In the genomic region with DNA sequence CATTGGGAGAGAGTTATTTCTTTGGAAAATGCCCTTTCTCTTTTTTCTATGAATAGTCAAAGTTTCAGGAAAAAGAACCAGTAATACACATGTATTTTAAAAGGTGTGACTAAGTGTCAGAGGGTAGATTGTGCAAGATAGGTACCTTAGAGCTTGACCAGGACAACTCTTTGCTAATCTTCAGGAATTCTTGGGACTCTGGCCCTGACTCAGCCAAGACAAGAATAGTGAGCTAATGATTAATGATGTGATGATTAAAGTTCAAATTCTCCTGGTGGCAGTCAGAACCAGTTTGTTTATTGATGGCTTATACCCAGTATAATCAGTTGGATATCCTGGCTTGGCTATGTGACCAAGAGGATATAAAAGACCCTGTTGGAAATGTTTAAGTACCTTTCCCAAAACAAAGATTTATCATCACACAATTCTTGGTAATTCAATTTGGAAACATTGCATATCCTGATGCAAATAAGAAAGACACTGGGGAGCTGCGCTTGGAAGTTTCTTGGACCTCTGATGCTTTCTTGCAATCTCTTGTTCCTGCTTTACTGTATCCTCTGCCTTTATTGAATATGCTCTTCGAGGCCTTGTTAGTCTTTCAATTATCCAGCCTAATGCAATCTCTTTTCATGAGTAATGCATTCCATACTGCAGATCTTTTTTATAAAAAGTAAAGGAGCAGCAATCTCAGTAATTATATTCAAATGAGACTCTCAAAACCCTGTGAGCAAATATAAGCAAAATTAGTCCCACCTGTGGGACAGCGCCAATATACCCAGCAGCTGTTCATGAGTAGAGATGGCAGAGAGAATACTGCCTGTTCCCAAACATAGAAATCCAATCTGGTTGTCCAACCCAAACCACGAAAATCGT, we compare ENCODE assay signal across 10 cellular contexts. TPM values are rescaled to one million over a fixed set of nuclear protein-coding genes. Genes with fewer than 3 reads are reported as not detected.
DNase-seq lines count a peak whose midpoint lies in the region; ATAC-seq and TF ChIP-seq lines count a peak whose summit lies in the region.
"Had no signal": no experiment of that assay in that cellular context is flagged by ENCODE, and none has a peak within 500 bp of the region (broad histone marks: within the 10 kb centered on the region; RNA-seq: fewer than 3 reads in every experiment).

No MANE protein-coding gene starts in this region.

- TF ChIP-seq CTCF in dorsolateral prefrontal cortex (IDR thresholded peaks at IDR 0.05 in 54 of 56, conservative IDR thresholded peaks at IDR 0.05 in 2 of 56; ENCODE audit: low read depth in 1 of 56, partially characterized antibody in 56 of 56) (no peak), testis (IDR thresholded peaks at IDR 0.05) (no peak)

- H3K27me3 ChIP-seq in dorsolateral prefrontal cortex (no peaks in the 10 kb centered on the region), testis (no peaks in the 10 kb centered on the region)
- H3K27me3 ChIP-seq: tibial nerve had no signal

- no peak for ATAC-seq in GM18870 (IDR thresholded peaks at IDR 0.05; ENCODE audit: unreplicated experiment)
- ATAC-seq: naive thymus-derived CD8-positive, alpha-beta T cell had no signal

- H3K4me1 ChIP-seq in testis: peaks cover 9% of the 10 kb centered on the region
- H3K4me1 ChIP-seq: tibial nerve had no signal

- no peaks in the 10 kb centered on the region for H3K9me3 ChIP-seq in testis

- no peak for TF ChIP-seq POLR2A in testis (IDR thresholded peaks at IDR 0.05)

- H3K36me3 ChIP-seq in testis (ENCODE audit: low read depth, missing control alignments): no peaks in the 10 kb centered on the region
- H3K36me3 ChIP-seq: tibial nerve had no signal

- intact Hi-C loops in dorsolateral prefrontal cortex (cut with DNase I) (no loop called here), testis (cut with DNase I; ENCODE audit: low total_unique reads) (loop anchor here (10.0 kb wide), 1 partner anchor 138 kb away; no protein-coding TSS in a partner anchor)

- WGBS in testis, 2 donors: 80 to 93% methylated on average over 5 of the region's 5 CpGs

- DNase-seq in A172 (ENCODE audit: low spot score): peak; percentile 39
- DNase-seq in HT1080 (ENCODE audit: low read depth): peak; percentile 37
- DNase-seq in astrocyte of the hippocampus (ENCODE audit: low read depth, low spot score): peak; percentile 31
- DNase-seq in islet precursor cell: peak; percentile 58
- DNase-seq in dorsolateral prefrontal cortex: no peak
- DNase-seq in C1 segment of cervical spinal cord (lab: John Stamatoyannopoulos, UW): no peak
- DNase-seq in testis: no peak
- DNase-seq: naive thymus-derived CD8-positive, alpha-beta T cell had no signal

- no peak overlapping the region for H3K27ac ChIP-seq in dorsolateral prefrontal cortex
- H3K27ac ChIP-seq in testis: no peak overlapping the region
- H3K27ac ChIP-seq: tibial nerve had no signal

- H3K4me3 ChIP-seq in dorsolateral prefrontal cortex (no peak overlapping the region), testis (no peak overlapping the region)
- H3K4me3 ChIP-seq: tibial nerve had no signal

RNA-seq across cellular contexts. Expression of a gene that starts 48.0 kb away (rescaled TPM):
- 0.72 TPM in 2 replicates for total RNA-seq in A172 (2014; rRNA removed; shearing (Covaris generic))
- total RNA-seq in HT1080 (2014; rRNA removed; shearing (Covaris generic)): 0.43 and 1.2 TPM in 2 replicates
- 1.5 and 2.9 TPM in 2 replicates for polyA plus RNA-seq in HT1080 (2015; cell fraction: cytosol; rRNA removed)
- polyA plus RNA-seq in HT1080 (2015; cell fraction: nucleus; rRNA removed): 2.7 and 3.7 TPM in 2 replicates
- total RNA-seq in dorsolateral prefrontal cortex: 10 to 100 TPM; 15.1 to 46.7 (median 30.2) TPM
- total RNA-seq in testis: 10 to 100 TPM; 11.2 to 18.6 TPM
- polyA plus RNA-seq in testis (ENCODE audit: insufficient read depth, low read depth, low replicate concordance): 14.8 TPM

RNA-seq across cellular contexts. Expression of a gene that starts 49.5 kb away (rescaled TPM):
- not detected in 2 replicates for total RNA-seq in A172 (2014; rRNA removed; shearing (Covaris generic))
- not detected in 2 replicates for total RNA-seq in HT1080 (2014; rRNA removed; shearing (Covaris generic))
- polyA plus RNA-seq in HT1080 (2015; cell fraction: cytosol; rRNA removed): not detected in 2 replicates
- not detected in 2 replicates for polyA plus RNA-seq in HT1080 (2015; cell fraction: nucleus; rRNA removed)
- 1 to 10 TPM in 1 of 120 experiments, under 1 TPM in 52, not detected in 67; 0.16 to 1.5 (median 0.31) TPM for total RNA-seq in dorsolateral prefrontal cortex
- under 1 TPM; 0.31 to 0.62 TPM for total RNA-seq in testis
- polyA plus RNA-seq in testis (ENCODE audit: insufficient read depth, low read depth, low replicate concordance): 0.74 TPM
- total RNA-seq: naive thymus-derived CD8-positive, alpha-beta T cell had no signal
- polyA plus RNA-seq: naive thymus-derived CD8-positive, alpha-beta T cell had no signal

Comparison
In these comparisons a context has a peak if more than half of its experiments do, and no peak if none do; other contexts are left out.
1. DNase-seq: peak in A172 (single experiment), HT1080 (single experiment), astrocyte of the hippocampus (single experiment) and islet precursor cell (single experiment); none in dorsolateral prefrontal cortex (0 of 10), C1 segment of cervical spinal cord (0 of 14) and testis (single experiment).